In genomic region chr13:74090869-74091605, GRCh38 we compare ENCODE assay signal across 14 cellular contexts. TPM values are rescaled to one million over a fixed set of nuclear protein-coding genes. Genes with fewer than 3 reads are reported as not detected.
A peak's percentile ranks its signal among the peaks of the same experiment; 100 is the strongest.
DNase-seq lines count a peak whose midpoint lies in the region; ATAC-seq lines count a peak whose summit lies in the region.
"Had no signal": no experiment of that assay in that cellular context is flagged by ENCODE, and none has a peak within 500 bp of the region (broad histone marks: within the 10 kb centered on the region; RNA-seq: fewer than 3 reads in every experiment).

No MANE protein-coding gene starts in this region.

- no peaks in the 10 kb centered on the region for H3K36me3 ChIP-seq in mesendoderm (ENCODE audit: control insufficient read depth, insufficient read depth, low read length)
- H3K36me3 ChIP-seq: SJCRH30, suprapubic skin, vagina had no signal

- H3K4me2 ChIP-seq in mesendoderm (ENCODE audit: low read length), result no peak overlapping the region

- no peak overlapping the region for H2BK120ac ChIP-seq in mesendoderm (ENCODE audit: low read depth, low read length)

- no peaks in the 10 kb centered on the region for H3K27me3 ChIP-seq in mesendoderm (ENCODE audit: insufficient read depth, low read length, poor library complexity)
- H3K27me3 ChIP-seq: SJCRH30, suprapubic skin, vagina had no signal

- H3K4me1 Mint-ChIP-seq in activated naive CD4-positive, alpha-beta T cell treated with anti-CD3 and anti-CD28 coated beads, Interleukin-2, amount 10 ng/mL, durations not matched to agents 7 days and 5 days, result peaks cover 51% of the 10 kb centered on the region
- peaks cover 38% of the 10 kb centered on the region for H3K4me1 Mint-ChIP-seq in T-helper 17 cell
- H3K4me1 Mint-ChIP-seq in effector memory CD8-positive, alpha-beta T cell (ENCODE audit: low read depth in 2 of 2), result peaks cover 45 to 75% of the 10 kb centered on the region in 2 donors
- peaks cover 64% of the 10 kb centered on the region for H3K4me1 Mint-ChIP-seq in stimulated activated naive CD8-positive, alpha-beta T cell treated with anti-CD3 and anti-CD28 coated beads, Interleukin-15, amount 100 ng/mL, for 72 hours

- H4K5ac ChIP-seq in mesendoderm (ENCODE audit: low read length), result no peak overlapping the region

- no peak overlapping the region for H4K8ac ChIP-seq in mesendoderm (ENCODE audit: low read depth, low read length)

- H3K56ac ChIP-seq in mesendoderm (ENCODE audit: low read length), result no peak overlapping the region

- H3K4me3 ChIP-seq in mesendoderm (ENCODE audit: low read length), result no peak overlapping the region
- H3K4me3 ChIP-seq: SJCRH30, suprapubic skin, vagina had no signal

- no peak overlapping the region for H3K18ac ChIP-seq in mesendoderm (ENCODE audit: low read length)

- H3K9me3 Mint-ChIP-seq in activated naive CD4-positive, alpha-beta T cell treated with anti-CD3 and anti-CD28 coated beads, Interleukin-2, amount 50 U/mL, for 72 hours, result no peaks in the 10 kb centered on the region
- H3K9me3 Mint-ChIP-seq in activated naive CD4-positive, alpha-beta T cell treated with anti-CD3 and anti-CD28 coated beads, Interleukin-2, amount 10 ng/mL, durations not matched to agents 7 days and 5 days, result peaks cover 3% of the 10 kb centered on the region
- H3K9me3 Mint-ChIP-seq in effector memory CD8-positive, alpha-beta T cell, result no peaks in the 10 kb centered on the region
- no peaks in the 10 kb centered on the region for H3K9me3 Mint-ChIP-seq in stimulated activated naive CD8-positive, alpha-beta T cell treated with anti-CD3 and anti-CD28 coated beads, Interleukin-15, amount 100 ng/mL, for 72 hours

- H3K4me3 Mint-ChIP-seq in activated naive CD4-positive, alpha-beta T cell treated with anti-CD3 and anti-CD28 coated beads, Interleukin-2, amount 10 ng/mL, durations not matched to agents 7 days and 5 days, result no peak overlapping the region
- peak overlapping the region; percentile 73 for H3K4me3 Mint-ChIP-seq in T-helper 17 cell
- peak overlapping the region; percentile 71 to 74 for H3K4me3 Mint-ChIP-seq in effector memory CD8-positive, alpha-beta T cell
- H3K4me3 Mint-ChIP-seq in stimulated activated naive CD8-positive, alpha-beta T cell treated with anti-CD3 and anti-CD28 coated beads, Interleukin-15, amount 100 ng/mL, for 72 hours, result peak overlapping the region; percentile 70 to 76

- peak overlapping the region; percentile 19 to 79 for H3K27ac Mint-ChIP-seq in activated naive CD4-positive, alpha-beta T cell treated with anti-CD3 and anti-CD28 coated beads, Interleukin-2, amount 50 U/mL, for 72 hours
- H3K27ac Mint-ChIP-seq in activated naive CD4-positive, alpha-beta T cell treated with anti-CD3 and anti-CD28 coated beads, Interleukin-2, amount 10 ng/mL, durations not matched to agents 7 days and 5 days, result no peak overlapping the region
- H3K27ac Mint-ChIP-seq in T-helper 17 cell, result peak overlapping the region; percentile 90
- peak overlapping the region; percentile 86 to 90 for H3K27ac Mint-ChIP-seq in effector memory CD8-positive, alpha-beta T cell
- peak overlapping the region; percentile 15 to 93 for H3K27ac Mint-ChIP-seq in stimulated activated naive CD8-positive, alpha-beta T cell treated with anti-CD3 and anti-CD28 coated beads, Interleukin-15, amount 100 ng/mL, for 72 hours

- H3K36me3 Mint-ChIP-seq in activated naive CD4-positive, alpha-beta T cell treated with anti-CD3 and anti-CD28 coated beads, Interleukin-2, amount 50 U/mL, for 72 hours, result peaks cover 4 to 10% of the 10 kb centered on the region in 2 donors
- peaks cover 33% of the 10 kb centered on the region for H3K36me3 Mint-ChIP-seq in activated naive CD4-positive, alpha-beta T cell treated with anti-CD3 and anti-CD28 coated beads, Interleukin-2, amount 10 ng/mL, durations not matched to agents 7 days and 5 days
- no peaks in the 10 kb centered on the region for H3K36me3 Mint-ChIP-seq in T-helper 17 cell (ENCODE audit: low read depth)
- peaks cover 6% of the 10 kb centered on the region for H3K36me3 Mint-ChIP-seq in effector memory CD8-positive, alpha-beta T cell (ENCODE audit: insufficient read depth)

- no peak overlapping the region for H2AK5ac ChIP-seq in mesendoderm (ENCODE audit: low read length)

- H3K4me1 ChIP-seq in mesendoderm (ENCODE audit: control insufficient read depth, low read depth, low read length), result peaks cover 3% of the 10 kb centered on the region
- H3K4me1 ChIP-seq: Caco-2, SJCRH30, suprapubic skin, vagina had no signal

- H3K9me3 ChIP-seq in T-helper 17 cell (ENCODE audit: control insufficient read depth, low read length, poor library complexity, severe bottlenecking), result no peaks in the 10 kb centered on the region
- H3K9me3 ChIP-seq: Caco-2, SJCRH30, suprapubic skin, vagina had no signal

- no peaks in the 10 kb centered on the region for H3K27me3 Mint-ChIP-seq in activated naive CD4-positive, alpha-beta T cell treated with anti-CD3 and anti-CD28 coated beads, Interleukin-2, amount 10 ng/mL, durations not matched to agents 7 days and 5 days
- no peaks in the 10 kb centered on the region for H3K27me3 Mint-ChIP-seq in T-helper 17 cell
- H3K27me3 Mint-ChIP-seq in effector memory CD8-positive, alpha-beta T cell, result no peaks in the 10 kb centered on the region
- H3K27me3 Mint-ChIP-seq in stimulated activated naive CD8-positive, alpha-beta T cell treated with anti-CD3 and anti-CD28 coated beads, Interleukin-15, amount 100 ng/mL, for 72 hours, result no peaks in the 10 kb centered on the region

- H3K79me2 ChIP-seq in mesendoderm (ENCODE audit: control insufficient read depth, insufficient read depth, low read length), result no peaks in the 10 kb centered on the region

- ATAC-seq in activated naive CD4-positive, alpha-beta T cell treated with anti-CD3 and anti-CD28 coated beads, Interleukin-2, amount 50 U/mL, for 72 hours, result peak; percentile 60 to 70
- ATAC-seq in T-helper 17 cell, result peak; percentile 90
- ATAC-seq in effector memory CD8-positive, alpha-beta T cell (replicated peaks), result peak; percentile 95
- peak; percentile 72 for ATAC-seq in stimulated activated naive CD8-positive, alpha-beta T cell treated with anti-CD3 and anti-CD28 coated beads, Interleukin-15, amount 100 ng/mL, for 72 hours

- H3K9ac ChIP-seq in mesendoderm (ENCODE audit: low read length), result no peak overlapping the region

- no peak overlapping the region for H2BK5ac ChIP-seq in mesendoderm (ENCODE audit: low read length)

- no peak overlapping the region for H2BK15ac ChIP-seq in mesendoderm (replicated peaks; ENCODE audit: low read depth)

- H3K23ac ChIP-seq in mesendoderm (ENCODE audit: low read length), result no peak overlapping the region

- CTCF ChIA-PET in activated naive CD4-positive, alpha-beta T cell treated with anti-CD3 and anti-CD28 coated beads, Interleukin-2, amount 10 ng/mL, durations not matched to agents 7 days and 5 days (lab: Charles Lee), result interaction anchor here (1.7 kb wide), 1 partner anchor 29 kb away, joined by 5 read pairs; no protein-coding TSS in a partner anchor

- no peak overlapping the region for H3K27ac ChIP-seq in mesendoderm (ENCODE audit: low read depth, low read length)
- H3K27ac ChIP-seq: SJCRH30, suprapubic skin, vagina had no signal

- no peak overlapping the region for H3K4ac ChIP-seq in mesendoderm (ENCODE audit: low read depth, low read length)

- DNase-seq in activated naive CD4-positive, alpha-beta T cell treated with anti-CD3 and anti-CD28 coated beads, Interleukin-2, amount 50 U/mL, for 72 hours (ENCODE audit: low spot score in 2 of 2), result no peak
- no peak for DNase-seq in activated naive CD4-positive, alpha-beta T cell treated with anti-CD3 and anti-CD28 coated beads, Interleukin-2, amount 10 ng/mL, durations not matched to agents 7 days and 5 days
- DNase-seq in T-helper 17 cell (no peak), HK-2 (ENCODE audit: unreplicated experiment) (no peak), NCI-H526 treated with DMSO at 0.1 percent for 48 hours (lab: John Stamatoyannopoulos, UW) (no peak), mesendoderm (no peak)
- no peak for DNase-seq in effector memory CD8-positive, alpha-beta T cell
- no peak for DNase-seq in stimulated activated naive CD8-positive, alpha-beta T cell treated with anti-CD3 and anti-CD28 coated beads, Interleukin-15, amount 100 ng/mL, for 72 hours
- DNase-seq: Caco-2; NCI-H1417 treated with DMSO at 0.1 percent for 48 hours; SJCRH30; stimulated activated CD4-positive, alpha-beta T cell treated with anti-CD3 and anti-CD28 coated beads, Interleukin-2, amount 100 ng/mL, for 48 hours had no signal

- no CpG with 5 or more reads among the region's 4 CpGs for WGBS in mesendoderm (ENCODE audit: extremely low coverage, insufficient coverage, low lambda C conversion rate)

- peaks cover 2% of the 10 kb centered on the region for H3K79me1 ChIP-seq in mesendoderm (ENCODE audit: low read length)

RNA-seq across cellular contexts. Expression of gene KLF12, which starts 43.2 kb away (rescaled TPM):
- total RNA-seq in activated naive CD4-positive, alpha-beta T cell treated with anti-CD3 and anti-CD28 coated beads, Interleukin-2, amount 50 U/mL, for 72 hours, result 10 to 100 TPM; 18.4 to 25.6 TPM
- total RNA-seq in T-helper 17 cell, result 10 to 100 TPM; 88.9 to 97.6 TPM
- 7.0 TPM for polyA plus RNA-seq in mesendoderm (2013, experiment 1 of 2)
- 6.6 TPM for polyA plus RNA-seq in mesendoderm (2013, experiment 2 of 2)
